Comparison of ENCODE assay signal across 11 cellular contexts in genomic region chr7:143258830-143259229, GRCh38. TPM values are rescaled to one million over a fixed set of nuclear protein-coding genes. Genes with fewer than 3 reads are reported as not detected.
A peak's percentile ranks its signal among the peaks of the same experiment; 100 is the strongest.
DNase-seq lines count a peak whose midpoint lies in the region; ATAC-seq and TF ChIP-seq lines count a peak whose summit lies in the region.
"Had no signal": no experiment of that assay in that cellular context is flagged by ENCODE, and none has a peak within 500 bp of the region (broad histone marks: within the 10 kb centered on the region; RNA-seq: fewer than 3 reads in every experiment).

No MANE protein-coding gene starts in this region.

- CTCF ChIA-PET in CD4-positive, alpha-beta memory T cell (lab: Charles Lee; ENCODE audit: partially characterized antibody) = interaction anchor here (0.6 to 16.6 kb wide), 12 partner anchors 9 to 158 kb away, joined by 3 to 252 read pairs (median 3); partner anchors contain the start of gene CASP2

- POLR2A ChIA-PET in CD4-positive, alpha-beta memory T cell (lab: Charles Lee; ENCODE audit: partially characterized antibody) = interaction anchor here (0.7 to 13.2 kb wide), 11 partner anchors 8 to 471 kb away, joined by 3 to 163 read pairs (median 4); partner anchors contain the start of gene CASP2

- peak overlapping the region; percentile 56 to 96 (median 93) for H3K27ac Mint-ChIP-seq in CD4-positive, alpha-beta memory T cell
- H3K27ac Mint-ChIP-seq in effector memory CD8-positive, alpha-beta T cell = peak overlapping the region; percentile 85 to 88

- peaks cover 5 to 16% of the 10 kb centered on the region in 2 donors for H3K36me3 Mint-ChIP-seq in CD4-positive, alpha-beta memory T cell
- peaks cover 2% of the 10 kb centered on the region for H3K36me3 Mint-ChIP-seq in effector memory CD8-positive, alpha-beta T cell (ENCODE audit: insufficient read depth)

- no peaks in the 10 kb centered on the region for H3K27me3 Mint-ChIP-seq in CD4-positive, alpha-beta memory T cell
- no peaks in the 10 kb centered on the region for H3K27me3 Mint-ChIP-seq in effector memory CD8-positive, alpha-beta T cell

- in situ Hi-C loops in gastrocnemius medialis (cut with MboI; ENCODE audit: low sequenced_read_pairs in 4 of 4) = no loop called here

- ATAC-seq in GM21360 (IDR thresholded peaks at IDR 0.05; ENCODE audit: unreplicated experiment) (peak; percentile 46), HG03460 (IDR thresholded peaks at IDR 0.05; ENCODE audit: unreplicated experiment) (peak; percentile 45), gastrocnemius medialis (no peak)
- no peak for ATAC-seq in effector memory CD8-positive, alpha-beta T cell (replicated peaks)

- peaks cover 74% of the 10 kb centered on the region for H3K4me1 ChIP-seq in CD4-positive, alpha-beta memory T cell (ENCODE audit: insufficient read depth, low read length)
- H3K4me1 ChIP-seq in gastrocnemius medialis = peaks cover 6 to 14% of the 10 kb centered on the region in 2 donors

- peaks cover 53 to 85% (median 69%) of the 10 kb centered on the region in 4 donors for H3K4me1 Mint-ChIP-seq in CD4-positive, alpha-beta memory T cell
- H3K4me1 Mint-ChIP-seq in effector memory CD8-positive, alpha-beta T cell (ENCODE audit: low read depth in 2 of 2) = peaks cover 32 to 51% of the 10 kb centered on the region in 2 donors

- H3K27ac ChIP-seq in CD4-positive, alpha-beta memory T cell (ENCODE audit: low read depth, low read length) = peak overlapping the region; percentile 47
- H3K27ac ChIP-seq in gastrocnemius medialis = peak overlapping the region in 1 of 4 donors; percentile 29

- peaks cover 0 to 8% (median 6%) of the 10 kb centered on the region in 8 donors for H3K9me3 Mint-ChIP-seq in CD4-positive, alpha-beta memory T cell
- peaks cover 3 to 6% of the 10 kb centered on the region in 2 donors for H3K9me3 Mint-ChIP-seq in effector memory CD8-positive, alpha-beta T cell

- peak overlapping the region; percentile 2 to 89 (median 78) for H3K4me3 Mint-ChIP-seq in CD4-positive, alpha-beta memory T cell
- peak overlapping the region; percentile 72 for H3K4me3 Mint-ChIP-seq in effector memory CD8-positive, alpha-beta T cell

- no peak for TF ChIP-seq CTCF in gastrocnemius medialis (IDR thresholded peaks at IDR 0.05 in 4 of 5, conservative IDR thresholded peaks at IDR 0.05 in 1 of 5)

- H3K27me3 ChIP-seq in CD4-positive, alpha-beta memory T cell (ENCODE audit: insufficient read depth, low read length) = no peaks in the 10 kb centered on the region
- no peaks in the 10 kb centered on the region for H3K27me3 ChIP-seq in gastrocnemius medialis

- intact Hi-C loops in CD4-positive, alpha-beta memory T cell (cut with micrococcal nuclease) = no loop called here
- intact Hi-C loops in gastrocnemius medialis (cut with DNase I; ENCODE audit: low total_unique reads) = no loop called here

- H3K9me3 ChIP-seq in CD4-positive, alpha-beta memory T cell (ENCODE audit: control insufficient read depth in 1 of 2, low read length in 2 of 2) = peaks cover 0 to 6% of the 10 kb centered on the region in 2 donors
- no peaks in the 10 kb centered on the region for H3K9me3 ChIP-seq in gastrocnemius medialis

- peak overlapping the region in 1 of 2 donors; percentile 25 for H3K4me3 ChIP-seq in CD4-positive, alpha-beta memory T cell (ENCODE audit: low read length in 2 of 2)
- H3K4me3 ChIP-seq in gastrocnemius medialis = no peak overlapping the region

- DNase-seq in CD4-positive, alpha-beta memory T cell = peak in 4 of 5 donors; percentile 28 to 39 (median 35)
- no peak for DNase-seq in effector memory CD8-positive, alpha-beta T cell
- DNase-seq in glomerular visceral epithelial cell (ENCODE audit: extremely low spot score) (no peak), DMS114 treated with DMSO at 0.1 percent for 48 hours (lab: John Stamatoyannopoulos, UW; ENCODE audit: unreplicated experiment) (no peak), gastrocnemius medialis (no peak), hypothalamus (lab: John Stamatoyannopoulos, UW) (no peak)
- DNase-seq: Kasumi-1 had no signal

- no peak for TF ChIP-seq POLR2A in gastrocnemius medialis (IDR thresholded peaks at IDR 0.05)

- no peaks in the 10 kb centered on the region for H3K36me3 ChIP-seq in CD4-positive, alpha-beta memory T cell (ENCODE audit: insufficient read depth, low read length)
- H3K36me3 ChIP-seq in gastrocnemius medialis = no peaks in the 10 kb centered on the region

RNA-seq across cellular contexts. Expression of gene GSTK1, which starts 4.4 kb away (rescaled TPM):
- 100 to 1,000 TPM; 469 to 482 TPM for total RNA-seq in CD4-positive, alpha-beta memory T cell
- polyA plus RNA-seq in CD4-positive, alpha-beta memory T cell = 100 to 1,000 TPM; 692 to 748 TPM
- 100 to 1,000 TPM in 1 of 4 donors, 10 to 100 TPM in 3; 59.5 to 114 (median 85.0) TPM for total RNA-seq in gastrocnemius medialis

RNA-seq across cellular contexts. Expression of gene TMEM139, which starts 25.9 kb away (rescaled TPM):
- total RNA-seq in CD4-positive, alpha-beta memory T cell = 1 to 10 TPM in 1 of 2 experiments, under 1 TPM in 1; 0.61 to 1.8 TPM
- polyA plus RNA-seq in CD4-positive, alpha-beta memory T cell = 1 to 10 TPM; 1.0 to 2.1 TPM
- total RNA-seq in gastrocnemius medialis = not detected
- total RNA-seq: Daoy had no signal

RNA-seq across cellular contexts. Expression of gene CASP2, which starts 29.3 kb away (rescaled TPM):
- total RNA-seq in CD4-positive, alpha-beta memory T cell = 10 to 100 TPM; 94.3 to 96.1 TPM
- polyA plus RNA-seq in CD4-positive, alpha-beta memory T cell = 10 to 100 TPM in 1 of 2 donors, 1 to 10 TPM in 1; 5.3 to 29.2 TPM
- 10 to 100 TPM in 1 of 4 donors, 1 to 10 TPM in 3; 3.1 to 13.9 (median 4.1) TPM for total RNA-seq in gastrocnemius medialis

RNA-seq across cellular contexts. Expression of gene TAS2R40, which starts 37.0 kb away (rescaled TPM):
- not detected for total RNA-seq in CD4-positive, alpha-beta memory T cell
- not detected for polyA plus RNA-seq in CD4-positive, alpha-beta memory T cell
- total RNA-seq in gastrocnemius medialis = not detected
- total RNA-seq: Daoy, epithelial cell of proximal tubule had no signal

RNA-seq across cellular contexts. Expression of gene CLCN1, which starts 57.1 kb away (rescaled TPM):
- not detected for total RNA-seq in CD4-positive, alpha-beta memory T cell
- under 1 TPM in 1 of 2 donors, not detected in 1; 0.06 TPM for polyA plus RNA-seq in CD4-positive, alpha-beta memory T cell
- 1 to 10 TPM in 3 of 4 donors, under 1 TPM in 1; 0.92 to 2.9 (median 1.7) TPM for total RNA-seq in gastrocnemius medialis
- total RNA-seq: epithelial cell of proximal tubule had no signal

Comparison
In these comparisons a context has a peak if more than half of its experiments do, and no peak if none do; other contexts are left out.
1. DNase-seq: peak in CD4-positive, alpha-beta memory T cell (4 of 5); none in effector memory CD8-positive, alpha-beta T cell (0 of 3), glomerular visceral epithelial cell (single experiment), DMS114 treated with DMSO at 0.1 percent for 48 hours (single experiment), gastrocnemius medialis (0 of 2) and hypothalamus (0 of 51).
2. ATAC-seq: peak in GM21360 (single experiment) and HG03460 (single experiment); none in effector memory CD8-positive, alpha-beta T cell (single experiment) and gastrocnemius medialis (0 of 2).
3. RNA of gene GSTK1, which starts 4.4 kb away (total RNA-seq): 469 to 482 TPM in CD4-positive, alpha-beta memory T cell; 59.5 to 114 TPM in gastrocnemius medialis; every median in the first group is over 4 times any median in the second.
4. RNA of gene CASP2, which starts 29.3 kb away (total RNA-seq): 94.3 to 96.1 TPM in CD4-positive, alpha-beta memory T cell; 3.1 to 13.9 TPM in gastrocnemius medialis; every median in the first group is over 4 times any median in the second.